Comparison of ENCODE assay signal across 8 cellular contexts in genomic region chr7:100602889-100603696, GRCh38. TPM values are rescaled to one million over a fixed set of nuclear protein-coding genes. Genes with fewer than 3 reads are reported as not detected.
A peak's percentile ranks its signal among the peaks of the same experiment; 100 is the strongest.
DNase-seq lines count a peak whose midpoint lies in the region; ATAC-seq and TF ChIP-seq lines count a peak whose summit lies in the region.

No MANE protein-coding gene starts in this region.

- H3K27me3 Mint-ChIP-seq in activated CD4-positive, alpha-beta T cell treated with anti-CD3 and anti-CD28 coated beads for 36 hours: peaks cover 3% of the 10 kb centered on the region
- H3K27me3 Mint-ChIP-seq in immature natural killer cell (ENCODE audit: low read depth in 3 of 3): peaks cover 0 to 5% (median 0%) of the 10 kb centered on the region in 3 donors

- no peaks in the 10 kb centered on the region for H3K9me3 Mint-ChIP-seq in activated CD4-positive, alpha-beta T cell treated with anti-CD3 and anti-CD28 coated beads for 36 hours (ENCODE audit: low read depth)
- H3K9me3 Mint-ChIP-seq in immature natural killer cell: no peaks in the 10 kb centered on the region

- TF ChIP-seq CTCF in adrenal gland (IDR thresholded peaks at IDR 0.05) (no peak), thyroid gland (IDR thresholded peaks at IDR 0.05) (no peak)

- H3K27ac ChIP-seq in adrenal gland (peak overlapping the region in 4 of 5 donors; percentile 3 to 68 (median 44)), thyroid gland (peak overlapping the region in 2 of 3 donors; percentile 39 to 71)

- TF ChIP-seq POLR2A in adrenal gland (IDR thresholded peaks at IDR 0.05): no peak
- no peak for TF ChIP-seq POLR2A in thyroid gland (IDR thresholded peaks at IDR 0.05)

- peak; percentile 27 for DNase-seq in activated CD4-positive, alpha-beta T cell treated with anti-CD3 and anti-CD28 coated beads for 36 hours
- no peak for DNase-seq in activated CD4-positive, alpha-beta T cell treated with anti-CD3 and anti-CD28 coated beads, Interleukin-2, amount 50 U/mL, for 4 hours
- peak in 6 of 7 donors; percentile 56 to 83 (median 66) for DNase-seq in adrenal gland
- no peak for DNase-seq in immature natural killer cell
- peak; percentile 51 to 54 for DNase-seq in thyroid gland
- DNase-seq in T1000 (lab: John Stamatoyannopoulos, UW): no peak

- H3K4me1 ChIP-seq in adrenal gland (replicated peaks in 1 of 2) (peaks cover 14 to 16% of the 10 kb centered on the region in 2 donors), thyroid gland (peaks cover 7% of the 10 kb centered on the region in 2 donors)

- peak overlapping the region in 1 of 4 donors; percentile 57 for H3K4me3 ChIP-seq in adrenal gland
- peak overlapping the region in 1 of 3 donors; percentile 54 for H3K4me3 ChIP-seq in thyroid gland (replicated peaks in 1 of 3)

- no peaks in the 10 kb centered on the region for H3K36me3 Mint-ChIP-seq in activated CD4-positive, alpha-beta T cell treated with anti-CD3 and anti-CD28 coated beads for 36 hours (ENCODE audit: low read depth)
- H3K36me3 Mint-ChIP-seq in immature natural killer cell: no peaks in the 10 kb centered on the region

- H3K27me3 ChIP-seq in adrenal gland: no peaks in the 10 kb centered on the region
- no peaks in the 10 kb centered on the region for H3K27me3 ChIP-seq in thyroid gland

- intact Hi-C loops in activated CD4-positive, alpha-beta T cell treated with anti-CD3 and anti-CD28 coated beads for 36 hours (cut with DNase I, micrococcal nuclease): no loop called here
- intact Hi-C loops in adrenal gland (cut with DNase I): no loop called here
- intact Hi-C loops in thyroid gland (cut with DNase I): no loop called here

- H3K4me3 Mint-ChIP-seq in activated CD4-positive, alpha-beta T cell treated with anti-CD3 and anti-CD28 coated beads for 36 hours: peak overlapping the region; percentile 78
- peak overlapping the region; percentile 90 to 96 (median 91) for H3K4me3 Mint-ChIP-seq in immature natural killer cell

- POLR2A ChIA-PET in activated CD4-positive, alpha-beta T cell treated with anti-CD3 and anti-CD28 coated beads for 36 hours (lab: Charles Lee): no interaction called here

- CTCF ChIA-PET in activated CD4-positive, alpha-beta T cell treated with anti-CD3 and anti-CD28 coated beads for 36 hours (lab: Charles Lee): interaction anchor here (0.7 to 2.0 kb wide), 6 partner anchors 10 to 103 kb away, joined by 3 to 6 read pairs (median 4); partner anchors contain the start of genes FBXO24, LRCH4, MOSPD3 and POP7

- no peaks in the 10 kb centered on the region for H3K36me3 ChIP-seq in adrenal gland (replicated peaks in 1 of 2)
- no peaks in the 10 kb centered on the region for H3K36me3 ChIP-seq in thyroid gland

- WGBS in adrenal gland, 4 donors: 49 to 61% (median 52%) methylated on average over 14 to 20 of the region's 20 CpGs
- 52 to 59% methylated on average over 14 to 20 of the region's 20 CpGs for WGBS in thyroid gland, 2 donors

- no peak for ATAC-seq in activated CD4-positive, alpha-beta T cell treated with anti-CD3 and anti-CD28 coated beads for 36 hours
- ATAC-seq in GM19324 (IDR thresholded peaks at IDR 0.05; ENCODE audit: low FRiP score, unreplicated experiment): no peak
- no peak for ATAC-seq in GM18520 (IDR thresholded peaks at IDR 0.05; ENCODE audit: unreplicated experiment)

- H3K9me3 ChIP-seq in adrenal gland (replicated peaks in 1 of 3): no peaks in the 10 kb centered on the region
- no peaks in the 10 kb centered on the region for H3K9me3 ChIP-seq in thyroid gland

- H3K4me1 Mint-ChIP-seq in activated CD4-positive, alpha-beta T cell treated with anti-CD3 and anti-CD28 coated beads for 36 hours: peaks cover 15% of the 10 kb centered on the region
- peaks cover 21% of the 10 kb centered on the region in 2 donors for H3K4me1 Mint-ChIP-seq in immature natural killer cell

- H3K27ac Mint-ChIP-seq in activated CD4-positive, alpha-beta T cell treated with anti-CD3 and anti-CD28 coated beads for 36 hours: no peak overlapping the region
- peak overlapping the region; percentile 91 to 99 (median 98) for H3K27ac Mint-ChIP-seq in immature natural killer cell

RNA-seq across cellular contexts. Expression of gene PCOLCE, which starts 0.9 kb away (rescaled TPM):
- 1 to 10 TPM; 7.6 to 8.9 TPM for total RNA-seq in activated CD4-positive, alpha-beta T cell treated with anti-CD3 and anti-CD28 coated beads for 36 hours
- total RNA-seq in adrenal gland (100 to 1,000 TPM in 2 of 8 donors, 10 to 100 TPM in 6; 42.0 to 369 (median 71.9) TPM), thyroid gland (10 to 100 TPM; 12.9 to 36.3 (median 22.1) TPM)
- polyA plus RNA-seq in adrenal gland (100 to 1,000 TPM in 2 of 3 donors, 10 to 100 TPM in 1; 21.5 to 222 (median 184) TPM), immature natural killer cell (1 to 10 TPM; 2.0 to 4.9 (median 4.7) TPM)

RNA-seq across cellular contexts. Expression of gene MOSPD3, which starts 9.2 kb away (rescaled TPM):
- total RNA-seq in activated CD4-positive, alpha-beta T cell treated with anti-CD3 and anti-CD28 coated beads for 36 hours: 10 to 100 TPM; 14.4 to 19.9 TPM
- 10 to 100 TPM; 30.0 to 54.5 (median 38.0) TPM for total RNA-seq in adrenal gland
- 10 to 100 TPM; 27.3 to 51.9 (median 29.6) TPM for polyA plus RNA-seq in adrenal gland
- 10 to 100 TPM; 23.2 to 29.3 (median 27.0) TPM for polyA plus RNA-seq in immature natural killer cell
- 10 to 100 TPM in 3 of 4 donors, 1 to 10 TPM in 1; 9.1 to 22.7 (median 12.3) TPM for total RNA-seq in thyroid gland

RNA-seq across cellular contexts. Expression of gene FBXO24, which starts 17.0 kb away (rescaled TPM):
- 1 to 10 TPM; 1.4 to 2.1 TPM for total RNA-seq in activated CD4-positive, alpha-beta T cell treated with anti-CD3 and anti-CD28 coated beads for 36 hours
- 1 to 10 TPM in 3 of 8 donors, under 1 TPM in 3, not detected in 2; 0.24 to 1.4 (median 0.89) TPM for total RNA-seq in adrenal gland
- polyA plus RNA-seq in adrenal gland: 1 to 10 TPM in 2 of 3 donors, under 1 TPM in 1; 0.16 to 2.8 (median 1.5) TPM
- under 1 TPM in 1 of 3 donors, not detected in 2; 0.43 TPM for polyA plus RNA-seq in immature natural killer cell
- total RNA-seq in thyroid gland: under 1 TPM; 0.13 to 0.88 (median 0.50) TPM

RNA-seq across cellular contexts. Expression of gene LRCH4, which starts 17.2 kb away (rescaled TPM):
- 10 to 100 TPM; 70.3 to 71.7 TPM for total RNA-seq in activated CD4-positive, alpha-beta T cell treated with anti-CD3 and anti-CD28 coated beads for 36 hours
- total RNA-seq in adrenal gland (100 to 1,000 TPM in 1 of 8 donors, 10 to 100 TPM in 7; 31.7 to 128 (median 59.8) TPM), thyroid gland (100 to 1,000 TPM in 1 of 4 donors, 10 to 100 TPM in 3; 55.0 to 107 (median 76.6) TPM)
- polyA plus RNA-seq in adrenal gland (100 to 1,000 TPM in 2 of 3 donors, 10 to 100 TPM in 1; 15.0 to 235 (median 109) TPM), immature natural killer cell (100 to 1,000 TPM in 1 of 3 donors, 10 to 100 TPM in 2; 78.9 to 125 (median 90.4) TPM)

RNA-seq across cellular contexts. Expression of gene SAP25, which starts 29.4 kb away (rescaled TPM):
- 10 to 100 TPM in 1 of 2 experiments, 1 to 10 TPM in 1; 9.9 to 13.1 TPM for total RNA-seq in activated CD4-positive, alpha-beta T cell treated with anti-CD3 and anti-CD28 coated beads for 36 hours
- total RNA-seq in adrenal gland: 1 to 10 TPM in 3 of 8 donors, under 1 TPM in 2, not detected in 3; 0.69 to 5.1 (median 1.5) TPM
- 10 to 100 TPM in 1 of 3 donors, 1 to 10 TPM in 1, not detected in 1; 3.6 to 11.3 TPM for polyA plus RNA-seq in adrenal gland
- polyA plus RNA-seq in immature natural killer cell: not detected
- 1 to 10 TPM in 2 of 4 donors, not detected in 2; 1.5 to 6.2 TPM for total RNA-seq in thyroid gland

Comparison
In these comparisons a context has a peak if more than half of its experiments do, and no peak if none do; other contexts are left out.
1. DNase-seq: peak in activated CD4-positive, alpha-beta T cell treated with anti-CD3 and anti-CD28 coated beads for 36 hours (single experiment), adrenal gland (6 of 7) and thyroid gland (2 of 2); none in activated CD4-positive, alpha-beta T cell treated with anti-CD3 and anti-CD28 coated beads, Interleukin-2, amount 50 U/mL, for 4 hours (0 of 2), immature natural killer cell (0 of 3) and T1000 (single experiment).